Comparison of ENCODE assay signal across 12 cellular contexts in genomic region chr1:212431656-212432055, GRCh38. TPM values are rescaled to one million over a fixed set of nuclear protein-coding genes. Genes with fewer than 3 reads are reported as not detected.
DNase-seq lines count a peak whose midpoint lies in the region; ATAC-seq, FAIRE-seq and TF ChIP-seq lines count a peak whose summit lies in the region.
"Had no signal": no experiment of that assay in that cellular context is flagged by ENCODE, and none has a peak within 500 bp of the region (broad histone marks: within the 10 kb centered on the region; RNA-seq: fewer than 3 reads in every experiment).

No MANE protein-coding gene starts in this region.

- no peak overlapping the region for H3K27ac Mint-ChIP-seq in T-helper 2 cell treated with Interferon-gamma antibody and Interleukin-4, amounts not matched to agents 5 μg/mL and 100 μg/mL, for 36 hours
- H3K27ac Mint-ChIP-seq in GM23338 (no peak overlapping the region), nephron (peak overlapping the region in 1 of 3 experiments; percentile 13)
- H3K27ac Mint-ChIP-seq in activated naive CD8-positive, alpha-beta T cell treated with anti-CD3 and anti-CD28 coated beads, Interleukin-2, amount 50 U/mL, for 24 hours = no peak overlapping the region

- intact Hi-C loops in aorta (cut with DNase I) (loop anchor here in 1 of 2 donors (2.0 kb wide), 1 partner anchor 21 kb away; no protein-coding TSS in a partner anchor), kidney (cut with DNase I) (no loop called here)

- no peak overlapping the region for H3K27ac ChIP-seq in GM23338 (ENCODE audit: low read depth)
- H3K27ac ChIP-seq in aorta (ENCODE audit: low read depth in 1 of 2, low read length in 2 of 2) = no peak overlapping the region
- no peak overlapping the region for H3K27ac ChIP-seq in kidney (ENCODE audit: low read depth in 2 of 2, low read length in 2 of 2)

- no peaks in the 10 kb centered on the region for H3F3A ChIP-seq in GM23338 (replicated peaks; ENCODE audit: low read depth)

- H3K4me3 Mint-ChIP-seq in T-helper 2 cell treated with Interferon-gamma antibody and Interleukin-4, amounts not matched to agents 5 μg/mL and 100 μg/mL, for 36 hours = peak overlapping the region; percentile 19
- H3K4me3 Mint-ChIP-seq in GM23338 = peak overlapping the region; percentile 5; the same call in 1 of the 3 replicates
- peak overlapping the region; percentile 1 for H3K4me3 Mint-ChIP-seq in activated naive CD8-positive, alpha-beta T cell treated with anti-CD3 and anti-CD28 coated beads, Interleukin-2, amount 50 U/mL, for 24 hours
- H3K4me3 Mint-ChIP-seq in nephron = peak overlapping the region; percentile 68 to 78 (median 69)

- WGBS in aorta, 2 donors = 94 to 95% methylated on average over 9 of the region's 9 CpGs

- no peak for DNase-seq in T-helper 2 cell treated with Interferon-gamma antibody and Interleukin-4, amounts not matched to agents 5 μg/mL and 100 μg/mL, for 36 hours (ENCODE audit: low spot score)
- DNase-seq in T-helper 2 cell = no peak
- peak; percentile 56 for DNase-seq in GM23338 (ENCODE audit: low spot score)
- DNase-seq in activated naive CD8-positive, alpha-beta T cell treated with anti-CD3 and anti-CD28 coated beads, Interleukin-2, amount 50 U/mL, for 24 hours = no peak
- no peak for DNase-seq in aorta
- DNase-seq in kidney = no peak
- no peak for DNase-seq in HAP-1 (ENCODE audit: low spot score in 2 of 2)
- DNase-seq: amygdala, islet precursor cell, NCI-H1436 treated with DMSO at 0.1 percent for 48 hours, posterior cingulate gyrus had no signal

- H3K79me2 ChIP-seq in GM23338 (replicated peaks; ENCODE audit: insufficient read depth) = no peaks in the 10 kb centered on the region

- peaks cover 16% of the 10 kb centered on the region for H3K27me3 Mint-ChIP-seq in T-helper 2 cell treated with Interferon-gamma antibody and Interleukin-4, amounts not matched to agents 5 μg/mL and 100 μg/mL, for 36 hours (ENCODE audit: low read depth)
- H3K27me3 Mint-ChIP-seq in GM23338 (ENCODE audit: insufficient read depth, low read depth, poor library complexity) = peaks cover 8% of the 10 kb centered on the region
- peaks cover 3% of the 10 kb centered on the region for H3K27me3 Mint-ChIP-seq in activated naive CD8-positive, alpha-beta T cell treated with anti-CD3 and anti-CD28 coated beads, Interleukin-2, amount 50 U/mL, for 24 hours
- no peaks in the 10 kb centered on the region for H3K27me3 Mint-ChIP-seq in nephron (ENCODE audit: low read depth)

- 0 out of 2 replicates have a peak, but pooled peaks cover 4% of the 10 kb centered on the region for H4K20me1 ChIP-seq in GM23338 (replicated peaks; ENCODE audit: insufficient read depth)

- H3K9me3 ChIP-seq in aorta (ENCODE audit: control insufficient read depth, low read length) = no peaks in the 10 kb centered on the region
- H3K9me3 ChIP-seq in kidney (ENCODE audit: control insufficient read depth in 1 of 2, low read length in 2 of 2) = no peaks in the 10 kb centered on the region
- no peaks in the 10 kb centered on the region for H3K9me3 ChIP-seq in HAP-1

- H3K36me3 ChIP-seq in GM23338 (ENCODE audit: insufficient read depth) = no peaks in the 10 kb centered on the region
- H3K36me3 ChIP-seq in aorta (ENCODE audit: control insufficient read depth in 1 of 2, insufficient read depth in 2 of 2, low read length in 1 of 2) = no peaks in the 10 kb centered on the region
- no peaks in the 10 kb centered on the region for H3K36me3 ChIP-seq in kidney (ENCODE audit: control insufficient read depth in 1 of 2, insufficient read depth in 2 of 2, low read length in 2 of 2)
- no peaks in the 10 kb centered on the region for H3K36me3 ChIP-seq in HAP-1 (replicated peaks)

- H3K27me3 ChIP-seq in GM23338 (ENCODE audit: insufficient read depth) = peaks cover 12% of the 10 kb centered on the region
- no peaks in the 10 kb centered on the region for H3K27me3 ChIP-seq in aorta (ENCODE audit: control insufficient read depth in 1 of 2, insufficient read depth in 2 of 2, low read length in 1 of 2)
- no peaks in the 10 kb centered on the region for H3K27me3 ChIP-seq in HAP-1 (ENCODE audit: low read depth)

- no peaks in the 10 kb centered on the region for H3K9me2 ChIP-seq in GM23338 (ENCODE audit: insufficient read depth)

- TF ChIP-seq CTCF in GM23338 (conservative IDR thresholded peaks at IDR 0.05; ENCODE audit: low read depth in 2 of 2) (no peak), nephron (IDR thresholded peaks at IDR 0.05; ENCODE audit: unreplicated experiment in 3 of 3) (no peak), kidney (IDR thresholded peaks at IDR 0.05; ENCODE audit: borderline replicate concordance, extremely low read depth, insufficient read depth) (no peak)

- H3K36me3 Mint-ChIP-seq in T-helper 2 cell treated with Interferon-gamma antibody and Interleukin-4, amounts not matched to agents 5 μg/mL and 100 μg/mL, for 36 hours (ENCODE audit: low read depth) = no peaks in the 10 kb centered on the region
- H3K36me3 Mint-ChIP-seq in GM23338 (ENCODE audit: low read depth) (no peaks in the 10 kb centered on the region), nephron (ENCODE audit: low read depth) (peaks cover 4% of the 10 kb centered on the region)
- H3K36me3 Mint-ChIP-seq in activated naive CD8-positive, alpha-beta T cell treated with anti-CD3 and anti-CD28 coated beads, Interleukin-2, amount 50 U/mL, for 24 hours (ENCODE audit: low read depth) = peaks cover 5% of the 10 kb centered on the region

- peak overlapping the region; percentile 78; the same call in 1 of the 2 replicates for H3K4me2 ChIP-seq in GM23338

- no peak overlapping the region for H2AFZ ChIP-seq in GM23338

- H3K9me3 Mint-ChIP-seq in T-helper 2 cell treated with Interferon-gamma antibody and Interleukin-4, amounts not matched to agents 5 μg/mL and 100 μg/mL, for 36 hours = no peaks in the 10 kb centered on the region
- H3K9me3 Mint-ChIP-seq in GM23338 (no peaks in the 10 kb centered on the region), nephron (no peaks in the 10 kb centered on the region)
- H3K9me3 Mint-ChIP-seq in activated naive CD8-positive, alpha-beta T cell treated with anti-CD3 and anti-CD28 coated beads, Interleukin-2, amount 50 U/mL, for 24 hours = no peaks in the 10 kb centered on the region

- ATAC-seq in GM23338 (peak; percentile 34), aorta (ENCODE audit: low FRiP score) (no peak)
- ATAC-seq in activated naive CD8-positive, alpha-beta T cell treated with anti-CD3 and anti-CD28 coated beads, Interleukin-2, amount 50 U/mL, for 24 hours = no peak

- no peak for FAIRE-seq in kidney (lab: Jason Lieb, UNC)

- H3K4me1 ChIP-seq in GM23338 (ENCODE audit: insufficient read depth) (peaks cover 16% of the 10 kb centered on the region; the same call in 1 of the 2 replicates), aorta (ENCODE audit: control insufficient read depth in 1 of 2, insufficient read depth in 2 of 2, low read length in 2 of 2) (peaks cover 4% of the 10 kb centered on the region in 2 donors), kidney (ENCODE audit: control insufficient read depth in 1 of 2, insufficient read depth in 1 of 2, low read depth in 1 of 2, low read length in 2 of 2) (peaks cover 4 to 5% of the 10 kb centered on the region in 2 donors), HAP-1 (peaks cover 26% of the 10 kb centered on the region)

- peaks cover 19% of the 10 kb centered on the region for H3K4me1 Mint-ChIP-seq in T-helper 2 cell treated with Interferon-gamma antibody and Interleukin-4, amounts not matched to agents 5 μg/mL and 100 μg/mL, for 36 hours (ENCODE audit: low read depth)
- H3K4me1 Mint-ChIP-seq in GM23338 = peaks cover 18% of the 10 kb centered on the region
- H3K4me1 Mint-ChIP-seq in activated naive CD8-positive, alpha-beta T cell treated with anti-CD3 and anti-CD28 coated beads, Interleukin-2, amount 50 U/mL, for 24 hours = peaks cover 28% of the 10 kb centered on the region
- peaks cover 8% of the 10 kb centered on the region for H3K4me1 Mint-ChIP-seq in nephron

- in situ Hi-C loops in HAP-1 (cut with MboI; ENCODE audit: low sequenced_read_pairs) = no loop called here

- no peak overlapping the region for H3K4me3 ChIP-seq in GM23338
- H3K4me3 ChIP-seq in aorta (ENCODE audit: low read length in 2 of 2) = no peak overlapping the region
- H3K4me3 ChIP-seq in kidney (ENCODE audit: low read length in 2 of 2) = no peak overlapping the region
- no peak overlapping the region for H3K4me3 ChIP-seq in HAP-1

- no peak overlapping the region for H3K9ac ChIP-seq in kidney (ENCODE audit: low read length in 2 of 2)

TF ChIP-seq in GM23338, 12 proteins besides CTCF, POLR2A, EP300 and RAD21 (continues in another document):
- TF ChIP-seq EZH2phosphoT487 (IDR thresholded peaks at IDR 0.05; ENCODE audit: unreplicated experiment) = no peak
- TF ChIP-seq NANOG (IDR thresholded peaks at IDR 0.05; ENCODE audit: borderline replicate concordance) = no peak
- TF ChIP-seq EZH2 (IDR thresholded peaks at IDR 0.05; ENCODE audit: low read depth, unreplicated experiment) = no peak
- no peak for TF ChIP-seq ZNF114 (CRISPR knock-in tag; IDR thresholded peaks at IDR 0.05)

RNA-seq across cellular contexts. Expression of gene NENF, which starts 1.1 kb away (rescaled TPM):
- 22.0 and 27.6 TPM in 2 replicates for total RNA-seq in GM23338 (2014; rRNA removed; shearing (Covaris generic))
- 58.8 and 60.7 TPM in 2 replicates for polyA plus RNA-seq in GM23338 (2016; fragmentation: Nextera tagmentation; extraction: Ambion mirVana)
- total RNA-seq in aorta = 10 to 100 TPM; 67.9 to 91.5 TPM
- polyA plus RNA-seq in aorta = 100 to 1,000 TPM; 122 to 148 TPM
- total RNA-seq in kidney = 63.0 TPM
- polyA plus RNA-seq in kidney (ENCODE audit: insufficient read depth, low read depth, low replicate concordance) = 210 TPM

RNA-seq across cellular contexts. Expression of gene PACC1, which starts 17.0 kb away (rescaled TPM):
- 17.2 and 18.0 TPM in 2 replicates for total RNA-seq in GM23338 (2014; rRNA removed; shearing (Covaris generic))
- 17.1 and 18.8 TPM in 2 replicates for polyA plus RNA-seq in GM23338 (2016; fragmentation: Nextera tagmentation; extraction: Ambion mirVana)
- 1 to 10 TPM; 5.3 to 7.5 TPM for total RNA-seq in aorta
- polyA plus RNA-seq in aorta = 1 to 10 TPM; 2.8 to 4.4 TPM
- total RNA-seq in kidney = 8.7 TPM
- polyA plus RNA-seq in kidney (ENCODE audit: insufficient read depth, low read depth, low replicate concordance) = 13.7 TPM

Comparison
In these comparisons a context has a peak if more than half of its experiments do, and no peak if none do; other contexts are left out.
1. H3K4me3 Mint-ChIP-seq: peak in every context shown above with its lines; median percentile 69 in nephron; 19 in T-helper 2 cell treated with Interferon-gamma antibody and Interleukin-4, amounts not matched to agents 5 μg/mL and 100 μg/mL, for 36 hours; 5 in GM23338; 1 in activated naive CD8-positive, alpha-beta T cell treated with anti-CD3 and anti-CD28 coated beads, Interleukin-2, amount 50 U/mL, for 24 hours.